Comparison of ENCODE assay signal across 14 cellular contexts in the genomic region with DNA sequence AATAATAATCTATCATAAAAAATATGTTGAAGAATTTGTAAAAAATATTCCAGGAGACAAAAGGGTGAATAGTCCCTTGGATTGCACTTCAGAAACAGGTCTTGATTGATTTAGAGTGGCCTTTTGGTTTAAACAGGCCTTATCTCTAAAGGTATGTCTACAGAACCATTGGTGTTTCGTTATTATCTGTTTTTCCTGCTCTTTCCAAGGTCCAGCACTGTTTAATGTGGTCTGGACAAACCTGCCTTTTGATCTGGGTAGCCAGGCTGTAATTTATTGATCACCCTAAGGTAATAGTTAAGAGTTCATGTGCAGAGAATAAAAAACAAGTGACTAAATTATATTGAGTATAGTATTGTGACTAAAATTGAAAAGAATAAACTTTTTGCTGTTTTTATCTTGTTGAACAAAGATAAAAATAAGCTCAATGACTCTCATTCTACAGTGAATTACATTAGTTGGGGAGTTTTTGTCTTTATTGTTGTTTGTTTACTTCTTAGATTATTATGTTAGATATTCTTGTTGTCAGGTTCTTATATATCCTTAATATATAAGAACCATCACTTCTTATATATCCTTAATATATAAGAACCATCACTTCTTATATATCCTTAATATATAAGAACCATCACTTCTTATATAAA. TPM values are rescaled to one million over a fixed set of nuclear protein-coding genes. Genes with fewer than 3 reads are reported as not detected.
"Had no signal": no experiment of that assay in that cellular context is flagged by ENCODE, and none has a peak within 500 bp of the region (broad histone marks: within the 10 kb centered on the region; RNA-seq: fewer than 3 reads in every experiment).

No MANE protein-coding gene starts in this region.

- DNase-seq: activated CD4-positive, alpha-beta T cell treated with anti-CD3 and anti-CD28 coated beads for 1 hour; activated CD4-positive, alpha-beta T cell treated with anti-CD3 and anti-CD28 coated beads, Interleukin-2, amount 50 U/mL, for 48 hours; activated CD8-positive, alpha-beta memory T cell treated with anti-CD3 and anti-CD28 coated beads, Interleukin-2, amount 10 ng/mL, durations not matched to agents 7 days and 5 days; activated effector memory CD4-positive, alpha-beta T cell treated with anti-CD3 and anti-CD28 coated beads, Interleukin-2, amount 50 U/mL, for 16 hours; activated T-cell treated with anti-CD3 and anti-CD28 coated beads, Interleukin-2, amount 50 U/mL, for 24 hours; esophagus squamous epithelium; left lung; ovary; retina; tibial artery; uterus had no signal

- H3K4me1 ChIP-seq: breast epithelium, uterus had no signal

- H3K27me3 ChIP-seq: breast epithelium, esophagus squamous epithelium, left lung, ovary, tibial artery, uterus had no signal

- H3K9me3 ChIP-seq: breast epithelium, esophagus squamous epithelium, left lung, ovary, tibial artery, uterus had no signal

- H3K36me3 ChIP-seq: breast epithelium, esophagus squamous epithelium, left lung, ovary, tibial artery had no signal

- ATAC-seq: activated CD8-positive, alpha-beta memory T cell treated with anti-CD3 and anti-CD28 coated beads, Interleukin-2, amount 10 ng/mL, durations not matched to agents 7 days and 5 days had no signal

- H3K27ac ChIP-seq: breast epithelium, esophagus squamous epithelium, left lung, ovary, skin epidermis, tibial artery, uterus had no signal

- H3K4me3 ChIP-seq: breast epithelium, esophagus squamous epithelium, left lung, ovary, skin epidermis, tibial artery, uterus had no signal

RNA-seq across cellular contexts. Expression of gene SLC2A2, which starts 25.1 kb away (rescaled TPM):
- total RNA-seq: activated CD8-positive, alpha-beta memory T cell treated with anti-CD3 and anti-CD28 coated beads, Interleukin-2, amount 10 ng/mL, durations not matched to agents 7 days and 5 days; breast epithelium; esophagus squamous epithelium; left lung; neural crest cell; uterus had no signal
- polyA plus RNA-seq: ovary had no signal
